In the genomic region with DNA sequence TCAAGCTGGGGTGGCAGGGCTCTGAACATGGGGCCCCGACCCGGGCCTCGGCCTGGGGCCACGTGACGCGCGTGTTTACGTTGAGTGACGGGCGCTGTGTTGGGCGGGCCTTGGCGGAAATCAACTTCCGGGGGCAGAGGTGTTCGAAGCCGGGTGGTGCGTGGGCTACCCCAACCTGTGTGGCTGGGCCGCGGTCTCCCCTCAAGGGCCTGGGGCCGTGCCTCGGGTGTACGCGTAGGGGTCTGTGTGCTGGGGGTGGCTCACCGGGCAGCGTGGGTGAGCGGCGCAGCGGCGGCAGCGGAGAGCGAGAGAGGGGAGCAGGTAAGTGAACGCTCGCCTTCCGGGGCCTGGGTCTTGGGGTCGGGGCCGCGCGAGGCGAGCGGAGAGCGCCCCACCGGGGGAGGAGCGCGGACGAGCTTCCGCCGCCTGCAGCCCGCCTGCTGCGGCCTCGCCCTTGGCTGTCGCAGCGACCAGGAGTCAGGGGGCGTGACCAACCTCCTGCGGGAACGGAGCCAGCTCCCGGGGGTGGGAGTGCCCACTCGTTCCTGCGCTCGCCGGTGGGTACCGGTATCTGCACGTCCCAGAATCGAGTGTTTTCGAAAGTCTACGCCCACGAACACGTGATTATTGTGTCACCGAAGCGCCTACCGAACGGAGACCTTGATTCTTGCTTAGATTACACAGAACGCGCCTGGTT, we compare ENCODE assay signal across 8 cellular contexts. TPM values are rescaled to one million over a fixed set of nuclear protein-coding genes. Genes with fewer than 3 reads are reported as not detected.
DNase-seq lines count a peak whose midpoint lies in the region; ATAC-seq, FAIRE-seq and TF ChIP-seq lines count a peak whose summit lies in the region.

Gene CCDC91, plus strand, starts transcription at position 136 of the 697 bp plus-strand sequence. CDS start 66,760 bp downstream, outside the sequence.

- H3K27ac Mint-ChIP-seq in activated B cell treated with CpG ODN at 0.5 μM for 24 hours: peak within 1 kb of the TSS; percentile 98

- POLR2A ChIA-PET in A673 (lab: Charles Lee; ENCODE audit: low non-redundant PET) (interaction anchor here (0.7 kb wide), 1 partner anchor 147 kb away, joined by 4 read pairs; no protein-coding TSS in a partner anchor), activated B cell treated with CpG ODN at 0.5 μM for 24 hours (lab: Charles Lee) (interaction anchor here (1.0 to 1.9 kb wide), 4 partner anchors 27 to 1357 kb away, joined by 3 to 6 read pairs (median 5); partner anchors contain the start of genes ITPR2, KLHL42, MANSC4 and MED21)

- H3K4me3 ChIP-seq in A673 (ENCODE audit: low read depth, low read length, poor library complexity, severe bottlenecking) (peak within 1 kb of the TSS; percentile 85), cardiac fibroblast (replicated peaks in 1 of 2; ENCODE audit: low read depth in 2 of 2, low read length in 2 of 2) (peak within 1 kb of the TSS; percentile 79 to 86)

- intact Hi-C loops in A673 (cut with micrococcal nuclease; ENCODE audit: unreplicated experiment) (no loop called here), activated B cell treated with CpG ODN at 0.5 μM for 24 hours (cut with micrococcal nuclease) (loop anchor here (1.0 to 10.0 kb wide), 7 partner anchors 32 to 1191 kb away; partner anchors contain the start of genes BMAL2, ERGIC2, KLHL42 and MANSC4)

- DNase-seq in A673 (ENCODE audit: low spot score): peak; percentile 82
- DNase-seq in NCI-H226: peak; percentile 75
- DNase-seq in activated B cell treated with CpG ODN at 0.5 μM for 24 hours: peak; percentile 81
- peak; percentile 83 to 92 for DNase-seq in cardiac fibroblast (ENCODE audit: low read depth in 2 of 2)
- DNase-seq in stimulated activated CD4-positive, alpha-beta T cell treated with anti-CD3 and anti-CD28 coated beads, Interleukin-12 subunit alpha, Interleukin-12 subunit beta, amount 100 ng/mL, for 48 hours (ENCODE audit: low read depth in 2 of 3, low spot score in 1 of 3): peak; percentile 75 to 79 (median 77)

- peak within 1 kb of the TSS; percentile 87 for H3K27ac ChIP-seq in A673 (ENCODE audit: low read depth, low read length, poor library complexity, severe bottlenecking)

- H3K9me3 Mint-ChIP-seq in activated B cell treated with CpG ODN at 0.5 μM for 24 hours: no peaks in the 10 kb centered on the region

- ATAC-seq in GM18868 (IDR thresholded peaks at IDR 0.05; ENCODE audit: unreplicated experiment) (peak; percentile 90), HG03103 (IDR thresholded peaks at IDR 0.05; ENCODE audit: low read depth, unreplicated experiment) (peak; percentile 88), activated B cell treated with CpG ODN at 0.5 μM for 24 hours (ENCODE audit: low read depth) (peak; percentile 83)

- H3K9me3 ChIP-seq in A673 (ENCODE audit: low read depth, low read length, poor library complexity, severe bottlenecking): no peaks in the 10 kb centered on the region

- TF ChIP-seq CTCF in A673 (conservative IDR thresholded peaks at IDR 0.05; ENCODE audit: low read depth, low read length) (no peak), activated B cell treated with CpG ODN at 0.5 μM for 24 hours (IDR thresholded peaks at IDR 0.05) (no peak), cardiac fibroblast (IDR thresholded peaks at IDR 0.05; ENCODE audit: low read depth, low read length) (no peak)

- peaks cover 28% of the 10 kb centered on the region for H3K36me3 Mint-ChIP-seq in activated B cell treated with CpG ODN at 0.5 μM for 24 hours (ENCODE audit: low read depth)

- no peaks in the 10 kb centered on the region for H3K27me3 ChIP-seq in A673 (replicated peaks; ENCODE audit: insufficient read depth, low read depth, low read length, poor library complexity)

- BruUV-seq in A673 (replicated peaks; lab: Mats Ljungman, UMichigan): no TSS peak

- H3K4me3 Mint-ChIP-seq in activated B cell treated with CpG ODN at 0.5 μM for 24 hours: peak within 1 kb of the TSS; percentile 97

- peaks cover 35% of the 10 kb centered on the region for H3K4me1 Mint-ChIP-seq in activated B cell treated with CpG ODN at 0.5 μM for 24 hours

- no peaks in the 10 kb centered on the region for H3K36me3 ChIP-seq in A673 (ENCODE audit: insufficient read depth, low read length, poor library complexity, severe bottlenecking)

- CTCF ChIA-PET in A673 (lab: Charles Lee): no interaction called here
- CTCF ChIA-PET in activated B cell treated with CpG ODN at 0.5 μM for 24 hours (lab: Charles Lee): interaction anchor here (0.9 kb wide), 1 partner anchor 29 kb away, joined by 3 read pairs; no protein-coding TSS in a partner anchor

- H3K4me1 ChIP-seq in A673 (ENCODE audit: insufficient read depth, low read length, poor library complexity, severe bottlenecking): peaks cover 3% of the 10 kb centered on the region

- no peaks in the 10 kb centered on the region for H3K27me3 Mint-ChIP-seq in activated B cell treated with CpG ODN at 0.5 μM for 24 hours

- peak; percentile 76 for FAIRE-seq in islet of Langerhans (lab: Jason Lieb, UNC)

RNA-seq across cellular contexts. Expression of gene CCDC91, which starts in this region (rescaled TPM):
- 24.0 and 26.8 TPM in 2 replicates for total RNA-seq in A673 (2021)
- 43.6 and 46.3 TPM in 2 replicates for total RNA-seq in activated B cell treated with CpG ODN at 0.5 μM for 24 hours

Comparison
In these comparisons a context has a peak if more than half of its experiments do, and no peak if none do; other contexts are left out.
1. Peak in every context shown above with its lines: DNase-seq, ATAC-seq, H3K4me3 ChIP-seq and H3K27ac ChIP-seq.